ENCODE assay signal across 1 cellular context in genomic region chr20:60926831-60927230, GRCh38.
TF ChIP-seq lines count a peak whose summit lies in the region.

No MANE protein-coding gene starts in this region.

TF ChIP-seq in HepG2, 621 proteins besides CTCF, POLR2A, EP300 and RAD21 (continued from another document):
- no peak for TF ChIP-seq AFF4 (CRISPR knock-in tag; IDR thresholded peaks at IDR 0.05)
- TF ChIP-seq ZNF782 (CRISPR knock-in tag; IDR thresholded peaks at IDR 0.05; ENCODE audit: borderline replicate concordance) = no peak
- TF ChIP-seq ZKSCAN5 (CRISPR knock-in tag; IDR thresholded peaks at IDR 0.05) = no peak
- peak; percentile 60 to 61 for TF ChIP-seq MAFK (conservative IDR thresholded peaks at IDR 0.05 in 1 of 2, IDR thresholded peaks at IDR 0.05 in 1 of 2; ENCODE audit: low read length in 2 of 2)
- no peak for TF ChIP-seq ZNF232 (CRISPR knock-in tag; IDR thresholded peaks at IDR 0.05; ENCODE audit: borderline replicate concordance)
- TF ChIP-seq ZNF570 (CRISPR knock-in tag; IDR thresholded peaks at IDR 0.05; ENCODE audit: borderline replicate concordance) = no peak
- no peak for TF ChIP-seq ZNF18 (CRISPR knock-in tag; IDR thresholded peaks at IDR 0.05; ENCODE audit: insufficient replicate concordance)
- no peak for TF ChIP-seq SNAPC5 (CRISPR knock-in tag; IDR thresholded peaks at IDR 0.05; ENCODE audit: borderline replicate concordance)
- TF ChIP-seq HOXA5 (CRISPR knock-in tag; IDR thresholded peaks at IDR 0.05) = no peak
- no peak for TF ChIP-seq TEF (CRISPR knock-in tag; IDR thresholded peaks at IDR 0.05)
- no peak for TF ChIP-seq JDP2 (CRISPR knock-in tag; IDR thresholded peaks at IDR 0.05; ENCODE audit: borderline replicate concordance)
- no peak for TF ChIP-seq YY1 (IDR thresholded peaks at IDR 0.05; ENCODE audit: insufficient read depth, insufficient replicate concordance, low read depth, low read length)
- no peak for TF ChIP-seq ZNF331 (CRISPR knock-in tag; IDR thresholded peaks at IDR 0.05)
- no peak for TF ChIP-seq ZSCAN29 (CRISPR knock-in tag; conservative IDR thresholded peaks at IDR 0.05)
- no peak for TF ChIP-seq STAT5B (CRISPR knock-in tag; IDR thresholded peaks at IDR 0.05)
- no peak for TF ChIP-seq ZNF614 (CRISPR knock-in tag; IDR thresholded peaks at IDR 0.05; ENCODE audit: borderline replicate concordance)
